10 cellular contexts compared by ENCODE assay signal in genomic region chr12:116878567-116879508, GRCh38. TPM values are rescaled to one million over a fixed set of nuclear protein-coding genes. Genes with fewer than 3 reads are reported as not detected.
DNase-seq lines count a peak whose midpoint lies in the region; ATAC-seq and TF ChIP-seq lines count a peak whose summit lies in the region.
"Had no signal": no experiment of that assay in that cellular context is flagged by ENCODE, and none has a peak within 500 bp of the region (broad histone marks: within the 10 kb centered on the region; RNA-seq: fewer than 3 reads in every experiment).

No MANE protein-coding gene starts in this region.

- H3K36me3 ChIP-seq in smooth muscle cell (ENCODE audit: low read depth) = no peaks in the 10 kb centered on the region

- H3K4me1 Mint-ChIP-seq in T-helper 1 cell treated with Interleukin-12 subunit alpha and Interleukin-12 subunit beta and Interleukin-4 antibody, amounts not matched to agents 30 μg/mL and 1 μg/mL, for 36 hours (ENCODE audit: low read depth) = peaks cover 21% of the 10 kb centered on the region

- peak overlapping the region; percentile 73 for H3K4me3 Mint-ChIP-seq in T-helper 1 cell treated with Interleukin-12 subunit alpha and Interleukin-12 subunit beta and Interleukin-4 antibody, amounts not matched to agents 30 μg/mL and 1 μg/mL, for 36 hours

- ATAC-seq in SK-N-SH treated with all-trans-retinoic acid at 6 μM for 48 hours (peak; percentile 44), HG02763 (IDR thresholded peaks at IDR 0.05; ENCODE audit: unreplicated experiment) (no peak), GM18511 (IDR thresholded peaks at IDR 0.05; ENCODE audit: unreplicated experiment) (no peak)

- H3F3A ChIP-seq in smooth muscle cell (ENCODE audit: low read depth) = no peaks in the 10 kb centered on the region

- no peak for TF ChIP-seq CTCF in smooth muscle cell (IDR thresholded peaks at IDR 0.05; ENCODE audit: borderline replicate concordance, insufficient read depth, poor library complexity, severe bottlenecking)

- H3K9ac ChIP-seq in smooth muscle cell (ENCODE audit: low read depth) = no peak overlapping the region

- no peak overlapping the region for H3K27ac ChIP-seq in smooth muscle cell (ENCODE audit: low read depth)

- no peak overlapping the region for H2AFZ ChIP-seq in smooth muscle cell (ENCODE audit: low read depth)

- 3% methylated on average over 41 of the region's 55 CpGs for WGBS in smooth muscle cell (ENCODE audit: low lambda C conversion rate)

- H3K4me2 ChIP-seq in smooth muscle cell = peak overlapping the region; percentile 82

- H3K27me3 ChIP-seq in smooth muscle cell (ENCODE audit: low read depth) = peaks cover 77% of the 10 kb centered on the region

- no peak overlapping the region for H3K27ac Mint-ChIP-seq in T-helper 1 cell treated with Interleukin-12 subunit alpha and Interleukin-12 subunit beta and Interleukin-4 antibody, amounts not matched to agents 30 μg/mL and 1 μg/mL, for 36 hours

- no peaks in the 10 kb centered on the region for H4K20me1 ChIP-seq in smooth muscle cell (ENCODE audit: low read depth)

- peaks cover 89% of the 10 kb centered on the region for H3K27me3 Mint-ChIP-seq in T-helper 1 cell treated with Interleukin-12 subunit alpha and Interleukin-12 subunit beta and Interleukin-4 antibody, amounts not matched to agents 30 μg/mL and 1 μg/mL, for 36 hours (ENCODE audit: low read depth)

- no peaks in the 10 kb centered on the region for H3K79me2 ChIP-seq in smooth muscle cell (ENCODE audit: low read depth)

- peaks cover 30% of the 10 kb centered on the region for H3K4me1 ChIP-seq in smooth muscle cell (ENCODE audit: low read depth)

- peak overlapping the region; percentile 37 for H3K4me3 ChIP-seq in smooth muscle cell

- DNase-seq in T-helper 1 cell = no peak
- peak; percentile 53 for DNase-seq in foreskin melanocyte
- DNase-seq in smooth muscle cell (lab: John Stamatoyannopoulos, UW; ENCODE audit: unreplicated experiment) = no peak
- DNase-seq in HUDEP-2 (lab: John Stamatoyannopoulos, UW; ENCODE audit: unreplicated experiment in 76 of 76) = no peak
- DNase-seq: DND-41 had no signal

- no peaks in the 10 kb centered on the region for H3K9me3 ChIP-seq in smooth muscle cell (replicated peaks; ENCODE audit: low read depth)

- no peaks in the 10 kb centered on the region for H3K9me3 Mint-ChIP-seq in T-helper 1 cell treated with Interleukin-12 subunit alpha and Interleukin-12 subunit beta and Interleukin-4 antibody, amounts not matched to agents 30 μg/mL and 1 μg/mL, for 36 hours

- H3K36me3 Mint-ChIP-seq in T-helper 1 cell treated with Interleukin-12 subunit alpha and Interleukin-12 subunit beta and Interleukin-4 antibody, amounts not matched to agents 30 μg/mL and 1 μg/mL, for 36 hours (ENCODE audit: low read depth) = no peaks in the 10 kb centered on the region

TF ChIP-seq in SK-N-SH treated with all-trans-retinoic acid at 6 μM for 48 hours, 23 proteins besides CTCF, POLR2A, EP300 and RAD21:
- TF ChIP-seq CSDC2 (CRISPR knock-in tag; IDR thresholded peaks at IDR 0.05) (no peak), ARNTL (CRISPR knock-in tag; IDR thresholded peaks at IDR 0.05; ENCODE audit: borderline replicate concordance, low read depth) (no peak), PPARA (CRISPR knock-in tag; IDR thresholded peaks at IDR 0.05; ENCODE audit: borderline replicate concordance) (no peak), TSHZ2 (CRISPR knock-in tag; IDR thresholded peaks at IDR 0.05) (no peak), POU6F1 (CRISPR knock-in tag; IDR thresholded peaks at IDR 0.05; ENCODE audit: borderline replicate concordance, low read depth) (no peak), CSRNP3 (CRISPR knock-in tag; IDR thresholded peaks at IDR 0.05) (no peak), BACH2 (CRISPR knock-in tag; IDR thresholded peaks at IDR 0.05; ENCODE audit: borderline replicate concordance) (no peak), ZC3H10 (CRISPR knock-in tag; IDR thresholded peaks at IDR 0.05) (no peak), ZNF70 (CRISPR knock-in tag; IDR thresholded peaks at IDR 0.05) (no peak), RARB (CRISPR knock-in tag; IDR thresholded peaks at IDR 0.05) (no peak), ZNF8 (CRISPR knock-in tag; IDR thresholded peaks at IDR 0.05) (no peak), PATZ1 (CRISPR knock-in tag; IDR thresholded peaks at IDR 0.05; ENCODE audit: borderline replicate concordance) (no peak), ZFP30 (CRISPR knock-in tag; IDR thresholded peaks at IDR 0.05) (no peak), ZFP3 (CRISPR knock-in tag; IDR thresholded peaks at IDR 0.05) (no peak)

RNA-seq across cellular contexts. Expression of gene HRK, which starts 2.4 kb away (rescaled TPM):
- 0.04 TPM in 1 of 2 replicates, not detected in the other for total RNA-seq in smooth muscle cell
- polyA plus RNA-seq in smooth muscle cell = not detected in 2 replicates
- total RNA-seq: lung microvascular endothelial cell had no signal

RNA-seq across cellular contexts. Expression of gene FBXW8, which starts 31.9 kb away (rescaled TPM):
- 13.4 and 18.3 TPM in 2 replicates for total RNA-seq in smooth muscle cell
- polyA plus RNA-seq in smooth muscle cell = 14.3 and 16.9 TPM in 2 replicates
